ENCODE assay signal across 16 cellular contexts in genomic region chr5:171258737-171259405, GRCh38. TPM values are rescaled to one million over a fixed set of nuclear protein-coding genes. Genes with fewer than 3 reads are reported as not detected.
DNase-seq lines count a peak whose midpoint lies in the region.
"Had no signal": no experiment of that assay in that cellular context is flagged by ENCODE, and none has a peak within 500 bp of the region (broad histone marks: within the 10 kb centered on the region; RNA-seq: fewer than 3 reads in every experiment).

No MANE protein-coding gene starts in this region.

- H3K23ac ChIP-seq in mesenchymal stem cell (ENCODE audit: low read length in 2 of 2), result no peak overlapping the region

- no peak overlapping the region for H3K4ac ChIP-seq in mesenchymal stem cell (ENCODE audit: low read depth in 1 of 2, low read length in 2 of 2)

- no peak overlapping the region for H4K8ac ChIP-seq in mesenchymal stem cell (ENCODE audit: low read length)

- no peaks in the 10 kb centered on the region for H3K36me3 ChIP-seq in adipocyte (ENCODE audit: control insufficient read depth, insufficient read depth, low read length, severe bottlenecking)
- no peaks in the 10 kb centered on the region for H3K36me3 ChIP-seq in mesenchymal stem cell (ENCODE audit: control insufficient read depth in 1 of 2, insufficient read depth in 2 of 2, low read depth in 1 of 2, low read length in 2 of 2)
- H3K36me3 ChIP-seq: BLaER1 had no signal

- no peak overlapping the region for H2BK120ac ChIP-seq in mesenchymal stem cell (ENCODE audit: low read depth, low read length)

- H3K4me2 ChIP-seq in mesenchymal stem cell (ENCODE audit: low read length, poor library complexity, severe bottlenecking), result no peak overlapping the region
- H3K4me2 ChIP-seq: BLaER1 had no signal

- H2AK5ac ChIP-seq in mesenchymal stem cell (ENCODE audit: low read length, severe bottlenecking), result no peak overlapping the region

- no peak overlapping the region for H2BK12ac ChIP-seq in mesenchymal stem cell (ENCODE audit: low read length in 2 of 2)

- H3K9me3 ChIP-seq in adipocyte (ENCODE audit: control insufficient read depth, low read length) (no peaks in the 10 kb centered on the region), mesenchymal stem cell (ENCODE audit: control insufficient read depth, low read length) (no peaks in the 10 kb centered on the region)
- H3K9me3 ChIP-seq: BLaER1, Caco-2 had no signal

- no peak overlapping the region for H2BK5ac ChIP-seq in mesenchymal stem cell (ENCODE audit: low read depth, low read length, poor library complexity, severe bottlenecking)

- no CpG with 5 or more reads among the region's 1 CpG for WGBS in mesenchymal stem cell

- no peak overlapping the region for H2AFZ ChIP-seq in mesenchymal stem cell (ENCODE audit: low read depth, low read length)

- H3K79me1 ChIP-seq in mesenchymal stem cell (replicated peaks; ENCODE audit: low read length, poor library complexity, severe bottlenecking), result no peaks in the 10 kb centered on the region

- H3K4me3 ChIP-seq in adipocyte (ENCODE audit: low read length) (no peak overlapping the region), mesenchymal stem cell (ENCODE audit: insufficient read depth in 1 of 2, low read depth in 1 of 2, low read length in 2 of 2) (no peak overlapping the region)
- H3K4me3 ChIP-seq: BLaER1 had no signal

- H3K9ac ChIP-seq in adipocyte (ENCODE audit: low read length) (no peak overlapping the region), mesenchymal stem cell (ENCODE audit: low read length) (no peak overlapping the region)
- H3K9ac ChIP-seq: BLaER1 had no signal

- H4K91ac ChIP-seq in mesenchymal stem cell (ENCODE audit: low read length), result no peak overlapping the region

- no peaks in the 10 kb centered on the region for H3K27me3 ChIP-seq in adipocyte (replicated peaks; ENCODE audit: control insufficient read depth, insufficient read depth, low read length)
- no peaks in the 10 kb centered on the region for H3K27me3 ChIP-seq in mesenchymal stem cell (ENCODE audit: control insufficient read depth in 1 of 2, insufficient read depth in 1 of 2, low read length in 2 of 2)
- H3K27me3 ChIP-seq: BLaER1 had no signal

- H3K27ac ChIP-seq in mesenchymal stem cell (ENCODE audit: low read length, poor library complexity, severe bottlenecking), result no peak overlapping the region
- H3K27ac ChIP-seq: BLaER1 had no signal

- DNase-seq in EH (ENCODE audit: low read depth) (peak; percentile 29), NCI-H526 (lab: John Stamatoyannopoulos, UW) (peak; percentile 43 to 55), adipocyte (ENCODE audit: low read depth) (peak; percentile 8), mesenchymal stem cell (peak; percentile 40), DMS153 treated with DMSO at 0.1 percent for 48 hours (lab: John Stamatoyannopoulos, UW; ENCODE audit: unreplicated experiment) (no peak), NCI-H446 treated with DMSO at 0.1 percent for 48 hours (lab: John Stamatoyannopoulos, UW) (no peak), cerebellar nuclear complex (lab: John Stamatoyannopoulos, UW) (no peak)
- DNase-seq: 8988T; AML-193; Caco-2; CD8-positive, alpha-beta memory T cell; EL; HCEC 1CT had no signal

- no peak overlapping the region for H3K18ac ChIP-seq in mesenchymal stem cell (ENCODE audit: low read depth in 1 of 2, low read length in 2 of 2)

- H3K14ac ChIP-seq in mesenchymal stem cell (ENCODE audit: low read length in 2 of 2), result no peak overlapping the region

- H2BK15ac ChIP-seq in mesenchymal stem cell (ENCODE audit: low read depth, poor library complexity, severe bottlenecking), result no peak overlapping the region

- H3K4me1 ChIP-seq in adipocyte (ENCODE audit: control insufficient read depth, insufficient read depth, low read length), result no peaks in the 10 kb centered on the region
- no peaks in the 10 kb centered on the region for H3K4me1 ChIP-seq in mesenchymal stem cell (ENCODE audit: control insufficient read depth, insufficient read depth, low read depth, low read length)
- H3K4me1 ChIP-seq: BLaER1, Caco-2 had no signal

RNA-seq across cellular contexts. Expression of gene TLX3, which starts 50.2 kb away (rescaled TPM):
- not detected for polyA plus RNA-seq in mesenchymal stem cell (2013, experiment 1 of 2)
- not detected for polyA plus RNA-seq in mesenchymal stem cell (2013, experiment 2 of 2)
- polyA plus RNA-seq: CD8-positive, alpha-beta memory T cell; H1; IgD-negative memory B cell had no signal

Comparison
In these comparisons a context has a peak if more than half of its experiments do, and no peak if none do; other contexts are left out.
1. DNase-seq: peak in EH (single experiment), NCI-H526 (2 of 2), adipocyte (single experiment) and mesenchymal stem cell (single experiment); none in DMS153 treated with DMSO at 0.1 percent for 48 hours (single experiment), NCI-H446 treated with DMSO at 0.1 percent for 48 hours (single experiment) and cerebellar nuclear complex (0 of 2).